Comparison of ENCODE assay signal across 9 cellular contexts in genomic region chr19:39177736-39178135, GRCh38. TPM values are rescaled to one million over a fixed set of nuclear protein-coding genes. Genes with fewer than 3 reads are reported as not detected.
"Had no signal": no experiment of that assay in that cellular context is flagged by ENCODE, and none has a peak within 500 bp of the region (broad histone marks: within the 10 kb centered on the region; RNA-seq: fewer than 3 reads in every experiment).

No MANE protein-coding gene starts in this region.

- H3K4me1 Mint-ChIP-seq: GM23338, H9, IgD-negative memory B cell had no signal

- H3K27ac Mint-ChIP-seq: GM23338, IgD-negative memory B cell had no signal

- H3K4me3 Mint-ChIP-seq: GM23338, H9 had no signal

- H2AFZ ChIP-seq: GM23338 had no signal

- H3K4me3 ChIP-seq: GM23338 had no signal

- FAIRE-seq: H1, H54, HTR-8/SVneo had no signal

- DNase-seq: H9, HCEC 1CT, KG1 had no signal

- ATAC-seq: GM23338 had no signal

- H3K4me2 ChIP-seq: GM23338 had no signal

- H3K9me3 Mint-ChIP-seq: GM23338, H9, IgD-negative memory B cell had no signal

- H3K27me3 Mint-ChIP-seq: IgD-negative memory B cell had no signal

RNA-seq across cellular contexts. Expression of gene NCCRP1, which starts 19.0 kb away (rescaled TPM):
- total RNA-seq: HT-29 had no signal
- polyA plus RNA-seq: IgD-negative memory B cell had no signal

RNA-seq across cellular contexts. Expression of gene SYCN, which starts 26.3 kb away (rescaled TPM):
- total RNA-seq: GM23338, H1, H9, HT-29 had no signal
- polyA plus RNA-seq: GM23338, H1, IgD-negative memory B cell had no signal
